1 cellular context compared by ENCODE assay signal in the genomic region with DNA sequence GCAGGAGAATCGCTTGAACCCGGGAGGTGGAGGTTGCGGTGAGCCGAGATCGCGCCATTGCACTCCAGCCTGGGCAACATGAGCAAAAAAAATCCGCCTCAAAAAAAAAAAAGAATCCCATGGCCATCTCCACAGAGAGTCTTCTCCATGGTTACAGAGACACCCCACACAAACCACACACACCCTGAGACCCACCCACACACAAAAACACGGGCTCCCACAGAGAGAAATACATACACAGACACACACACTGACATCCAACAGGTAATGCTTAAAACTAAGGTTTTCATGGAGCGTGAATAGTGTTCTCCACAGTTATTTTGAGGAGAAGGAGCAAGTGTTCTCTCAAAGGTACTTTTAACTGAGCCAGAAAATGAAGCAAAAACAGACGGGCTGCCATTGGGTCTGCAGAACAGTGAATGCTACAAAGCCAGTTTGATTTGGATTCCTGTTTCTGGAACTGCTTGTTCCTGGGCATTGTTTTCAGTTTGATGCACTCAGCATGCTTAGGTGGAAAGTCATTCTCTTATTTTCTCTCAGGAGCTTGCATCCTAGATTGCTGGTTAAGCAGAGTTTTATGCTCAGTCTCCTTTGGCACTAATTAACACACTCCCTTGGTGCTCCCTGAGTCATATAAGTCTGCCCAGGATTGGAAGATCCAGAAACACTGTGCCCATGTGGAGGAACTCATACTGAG.
TF ChIP-seq lines count a peak whose summit lies in the region.

No MANE protein-coding gene starts in this region.

TF ChIP-seq in IMR-90, 13 proteins besides CTCF, POLR2A, EP300 and RAD21:
- TF ChIP-seq, protein P1, sequence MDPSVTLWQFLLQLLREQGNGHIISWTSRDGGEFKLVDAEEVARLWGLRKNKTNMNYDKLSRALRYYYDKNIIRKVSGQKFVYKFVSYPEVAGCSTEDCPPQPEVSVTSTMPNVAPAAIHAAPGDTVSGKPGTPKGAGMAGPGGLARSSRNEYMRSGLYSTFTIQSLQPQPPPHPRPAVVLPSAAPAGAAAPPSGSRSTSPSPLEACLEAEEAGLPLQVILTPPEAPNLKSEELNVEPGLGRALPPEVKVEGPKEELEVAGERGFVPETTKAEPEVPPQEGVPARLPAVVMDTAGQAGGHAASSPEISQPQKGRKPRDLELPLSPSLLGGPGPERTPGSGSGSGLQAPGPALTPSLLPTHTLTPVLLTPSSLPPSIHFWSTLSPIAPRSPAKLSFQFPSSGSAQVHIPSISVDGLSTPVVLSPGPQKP (IDR thresholded peaks at IDR 0.05; ENCODE audit: borderline replicate concordance, low read depth, low read length) = no peak
- no peak for TF ChIP-seq NFE2L2 (IDR thresholded peaks at IDR 0.05; ENCODE audit: low read depth, low read length)
- no peak for TF ChIP-seq CHD1 (IDR thresholded peaks at IDR 0.05; ENCODE audit: low read depth, low read length)
- TF ChIP-seq CEBPB (IDR thresholded peaks at IDR 0.05; ENCODE audit: low read depth, low read length) = no peak
- TF ChIP-seq SMC3 (IDR thresholded peaks at IDR 0.05; ENCODE audit: low read depth, low read length) = no peak
- no peak for TF ChIP-seq BHLHE40 (IDR thresholded peaks at IDR 0.05; ENCODE audit: low read depth, low read length)
- no peak for TF ChIP-seq FOS (IDR thresholded peaks at IDR 0.05; ENCODE audit: low read depth, low read length)
- no peak for TF ChIP-seq RFX5 (IDR thresholded peaks at IDR 0.05; ENCODE audit: low read depth, low read length)
- TF ChIP-seq, protein P2, sequence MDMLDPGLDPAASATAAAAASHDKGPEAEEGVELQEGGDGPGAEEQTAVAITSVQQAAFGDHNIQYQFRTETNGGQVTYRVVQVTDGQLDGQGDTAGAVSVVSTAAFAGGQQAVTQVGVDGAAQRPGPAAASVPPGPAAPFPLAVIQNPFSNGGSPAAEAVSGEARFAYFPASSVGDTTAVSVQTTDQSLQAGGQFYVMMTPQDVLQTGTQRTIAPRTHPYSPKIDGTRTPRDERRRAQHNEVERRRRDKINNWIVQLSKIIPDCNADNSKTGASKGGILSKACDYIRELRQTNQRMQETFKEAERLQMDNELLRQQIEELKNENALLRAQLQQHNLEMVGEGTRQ (IDR thresholded peaks at IDR 0.05; ENCODE audit: low read depth, low read length) = no peak
- no peak for TF ChIP-seq MAZ (IDR thresholded peaks at IDR 0.05; ENCODE audit: borderline replicate concordance, low read depth, low read length)
- TF ChIP-seq MAFK (IDR thresholded peaks at IDR 0.05; ENCODE audit: low read depth, low read length) = no peak
- no peak for TF ChIP-seq MXI1 (IDR thresholded peaks at IDR 0.05; ENCODE audit: borderline replicate concordance, low read depth, low read length)
